In the genomic region with DNA sequence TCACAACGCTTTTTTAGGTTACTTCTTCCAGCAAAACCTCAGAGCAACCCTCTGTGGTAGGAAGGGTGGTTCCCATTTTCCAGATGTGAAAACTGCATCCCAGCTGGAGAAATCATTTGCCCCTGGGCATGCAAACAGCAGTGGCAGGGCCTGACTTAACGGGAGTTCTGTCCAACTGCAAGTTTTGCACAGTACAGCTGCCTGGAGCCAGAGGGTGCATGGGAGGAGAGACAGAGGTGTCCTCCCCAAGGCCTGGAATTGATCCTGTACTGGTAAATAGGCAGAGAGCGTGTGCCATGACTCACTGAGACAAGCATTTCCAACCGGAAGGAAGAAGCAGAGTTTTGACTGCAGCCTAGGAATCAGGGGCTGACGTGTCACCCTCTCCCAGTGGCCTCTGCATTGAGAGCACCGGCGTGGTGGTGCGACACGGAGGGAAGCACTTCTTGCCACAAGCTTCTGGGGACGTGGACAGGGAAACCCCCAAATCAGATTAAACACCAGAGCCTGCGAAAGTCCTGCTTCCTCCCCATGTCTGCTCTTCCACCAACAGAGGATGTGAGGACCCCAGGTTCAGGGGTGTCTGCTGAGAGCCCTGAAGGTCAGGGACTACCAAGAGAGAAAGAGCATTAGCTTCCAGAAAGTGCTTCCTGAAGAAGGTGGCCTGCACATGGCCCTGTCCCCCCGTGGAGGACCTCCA, we compare ENCODE assay signal across 2 cellular contexts.
TF ChIP-seq lines count a peak whose summit lies in the region.

No MANE protein-coding gene starts in this region.

TF ChIP-seq in HepG2, 621 proteins besides CTCF, POLR2A, EP300 and RAD21 (continues in another document):
- TF ChIP-seq SMYD3 (CRISPR knock-in tag; IDR thresholded peaks at IDR 0.05) (no peak), ZNF20 (CRISPR knock-in tag; IDR thresholded peaks at IDR 0.05) (no peak), ZNF530 (CRISPR knock-in tag; IDR thresholded peaks at IDR 0.05; ENCODE audit: low read depth) (no peak), ZNF343 (CRISPR knock-in tag; IDR thresholded peaks at IDR 0.05) (no peak), SALL2 (CRISPR knock-in tag; IDR thresholded peaks at IDR 0.05) (no peak), BRCA1 (CRISPR knock-in tag; IDR thresholded peaks at IDR 0.05) (no peak), ZNF337 (CRISPR knock-in tag; IDR thresholded peaks at IDR 0.05; ENCODE audit: borderline replicate concordance, low read depth) (no peak), ZMYM4 (CRISPR knock-in tag; IDR thresholded peaks at IDR 0.05) (no peak), NPAS2 (CRISPR knock-in tag; IDR thresholded peaks at IDR 0.05; ENCODE audit: borderline replicate concordance) (no peak), SAFB2 (CRISPR knock-in tag; IDR thresholded peaks at IDR 0.05; ENCODE audit: borderline replicate concordance, low read depth) (no peak), ZBTB42 (CRISPR knock-in tag; IDR thresholded peaks at IDR 0.05) (no peak), CENPT (CRISPR knock-in tag; IDR thresholded peaks at IDR 0.05; ENCODE audit: low read depth) (no peak), NFKBIZ (CRISPR knock-in tag; IDR thresholded peaks at IDR 0.05) (no peak), HDAC1 (CRISPR knock-in tag; IDR thresholded peaks at IDR 0.05) (0 out of 2 replicates have a peak, but pooled peaks have one; percentile 39), HNRNPLL (IDR thresholded peaks at IDR 0.05; ENCODE audit: low read depth, low read length, poor library complexity, severe bottlenecking) (no peak), NR2F2 (IDR thresholded peaks at IDR 0.05; ENCODE audit: borderline replicate concordance, low read depth) (no peak), STAT5B (CRISPR knock-in tag; IDR thresholded peaks at IDR 0.05) (no peak), ZNF282 (IDR thresholded peaks at IDR 0.05; ENCODE audit: partially characterized antibody) (no peak), ZNF616 (CRISPR knock-in tag; IDR thresholded peaks at IDR 0.05; ENCODE audit: low read depth) (no peak), ZNF329 (CRISPR knock-in tag; IDR thresholded peaks at IDR 0.05; ENCODE audit: low read depth) (no peak), MBNL3 (CRISPR knock-in tag; conservative IDR thresholded peaks at IDR 0.05) (no peak)
- TF ChIP-seq, protein P1, sequence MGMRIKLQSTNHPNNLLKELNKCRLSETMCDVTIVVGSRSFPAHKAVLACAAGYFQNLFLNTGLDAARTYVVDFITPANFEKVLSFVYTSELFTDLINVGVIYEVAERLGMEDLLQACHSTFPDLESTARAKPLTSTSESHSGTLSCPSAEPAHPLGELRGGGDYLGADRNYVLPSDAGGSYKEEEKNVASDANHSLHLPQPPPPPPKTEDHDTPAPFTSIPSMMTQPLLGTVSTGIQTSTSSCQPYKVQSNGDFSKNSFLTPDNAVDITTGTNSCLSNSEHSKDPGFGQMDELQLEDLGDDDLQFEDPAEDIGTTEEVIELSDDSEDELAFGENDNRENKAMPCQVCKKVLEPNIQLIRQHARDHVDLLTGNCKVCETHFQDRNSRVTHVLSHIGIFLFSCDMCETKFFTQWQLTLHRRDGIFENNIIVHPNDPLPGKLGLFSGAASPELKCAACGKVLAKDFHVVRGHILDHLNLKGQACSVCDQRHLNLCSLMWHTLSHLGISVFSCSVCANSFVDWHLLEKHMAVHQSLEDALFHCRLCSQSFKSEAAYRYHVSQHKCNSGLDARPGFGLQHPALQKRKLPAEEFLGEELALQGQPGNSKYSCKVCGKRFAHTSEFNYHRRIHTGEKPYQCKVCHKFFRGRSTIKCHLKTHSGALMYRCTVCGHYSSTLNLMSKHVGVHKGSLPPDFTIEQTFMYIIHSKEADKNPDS (CRISPR knock-in tag; IDR thresholded peaks at IDR 0.05) = no peak
- TF ChIP-seq, protein P2, sequence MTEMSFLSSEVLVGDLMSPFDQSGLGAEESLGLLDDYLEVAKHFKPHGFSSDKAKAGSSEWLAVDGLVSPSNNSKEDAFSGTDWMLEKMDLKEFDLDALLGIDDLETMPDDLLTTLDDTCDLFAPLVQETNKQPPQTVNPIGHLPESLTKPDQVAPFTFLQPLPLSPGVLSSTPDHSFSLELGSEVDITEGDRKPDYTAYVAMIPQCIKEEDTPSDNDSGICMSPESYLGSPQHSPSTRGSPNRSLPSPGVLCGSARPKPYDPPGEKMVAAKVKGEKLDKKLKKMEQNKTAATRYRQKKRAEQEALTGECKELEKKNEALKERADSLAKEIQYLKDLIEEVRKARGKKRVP (CRISPR knock-in tag; IDR thresholded peaks at IDR 0.05) = no peak
- TF ChIP-seq, protein P3, sequence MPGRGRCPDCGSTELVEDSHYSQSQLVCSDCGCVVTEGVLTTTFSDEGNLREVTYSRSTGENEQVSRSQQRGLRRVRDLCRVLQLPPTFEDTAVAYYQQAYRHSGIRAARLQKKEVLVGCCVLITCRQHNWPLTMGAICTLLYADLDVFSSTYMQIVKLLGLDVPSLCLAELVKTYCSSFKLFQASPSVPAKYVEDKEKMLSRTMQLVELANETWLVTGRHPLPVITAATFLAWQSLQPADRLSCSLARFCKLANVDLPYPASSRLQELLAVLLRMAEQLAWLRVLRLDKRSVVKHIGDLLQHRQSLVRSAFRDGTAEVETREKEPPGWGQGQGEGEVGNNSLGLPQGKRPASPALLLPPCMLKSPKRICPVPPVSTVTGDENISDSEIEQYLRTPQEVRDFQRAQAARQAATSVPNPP (CRISPR knock-in tag; IDR thresholded peaks at IDR 0.05) = no peak
- TF ChIP-seq, protein P4, sequence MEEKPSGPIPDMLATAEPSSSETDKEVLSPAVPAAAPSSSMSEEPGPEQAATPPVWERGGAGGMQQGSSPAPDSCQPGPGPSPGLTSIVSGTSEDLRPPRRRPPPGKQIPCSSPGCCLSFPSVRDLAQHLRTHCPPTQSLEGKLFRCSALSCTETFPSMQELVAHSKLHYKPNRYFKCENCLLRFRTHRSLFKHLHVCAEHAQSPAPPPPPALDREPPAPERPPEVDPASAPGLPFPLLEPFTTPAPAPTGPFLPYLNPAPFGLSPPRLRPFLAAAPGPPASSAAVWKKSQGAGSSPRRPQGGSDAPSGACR (CRISPR knock-in tag; IDR thresholded peaks at IDR 0.05) = no peak
- TF ChIP-seq, protein P5, sequence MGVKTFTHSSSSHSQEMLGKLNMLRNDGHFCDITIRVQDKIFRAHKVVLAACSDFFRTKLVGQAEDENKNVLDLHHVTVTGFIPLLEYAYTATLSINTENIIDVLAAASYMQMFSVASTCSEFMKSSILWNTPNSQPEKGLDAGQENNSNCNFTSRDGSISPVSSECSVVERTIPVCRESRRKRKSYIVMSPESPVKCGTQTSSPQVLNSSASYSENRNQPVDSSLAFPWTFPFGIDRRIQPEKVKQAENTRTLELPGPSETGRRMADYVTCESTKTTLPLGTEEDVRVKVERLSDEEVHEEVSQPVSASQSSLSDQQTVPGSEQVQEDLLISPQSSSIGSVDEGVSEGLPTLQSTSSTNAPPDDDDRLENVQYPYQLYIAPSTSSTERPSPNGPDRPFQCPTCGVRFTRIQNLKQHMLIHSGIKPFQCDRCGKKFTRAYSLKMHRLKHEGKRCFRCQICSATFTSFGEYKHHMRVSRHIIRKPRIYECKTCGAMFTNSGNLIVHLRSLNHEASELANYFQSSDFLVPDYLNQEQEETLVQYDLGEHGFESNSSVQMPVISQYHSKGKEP (CRISPR knock-in tag; IDR thresholded peaks at IDR 0.05) = no peak
- TF ChIP-seq, protein P6, sequence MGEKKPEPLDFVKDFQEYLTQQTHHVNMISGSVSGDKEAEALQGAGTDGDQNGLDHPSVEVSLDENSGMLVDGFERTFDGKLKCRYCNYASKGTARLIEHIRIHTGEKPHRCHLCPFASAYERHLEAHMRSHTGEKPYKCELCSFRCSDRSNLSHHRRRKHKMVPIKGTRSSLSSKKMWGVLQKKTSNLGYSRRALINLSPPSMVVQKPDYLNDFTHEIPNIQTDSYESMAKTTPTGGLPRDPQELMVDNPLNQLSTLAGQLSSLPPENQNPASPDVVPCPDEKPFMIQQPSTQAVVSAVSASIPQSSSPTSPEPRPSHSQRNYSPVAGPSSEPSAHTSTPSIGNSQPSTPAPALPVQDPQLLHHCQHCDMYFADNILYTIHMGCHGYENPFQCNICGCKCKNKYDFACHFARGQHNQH (CRISPR knock-in tag; IDR thresholded peaks at IDR 0.05) = no peak

TF ChIP-seq in GM23338, 12 proteins besides CTCF, POLR2A, EP300 and RAD21:
- no peak for TF ChIP-seq ZNF331 (CRISPR knock-in tag; IDR thresholded peaks at IDR 0.05; ENCODE audit: low read depth)
- no peak for TF ChIP-seq EZH2phosphoT487 (IDR thresholded peaks at IDR 0.05; ENCODE audit: unreplicated experiment)
